ENCODE assay signal across 19 cellular contexts in genomic region chr10:70673929-70674559, GRCh38. TPM values are rescaled to one million over a fixed set of nuclear protein-coding genes. Genes with fewer than 3 reads are reported as not detected.
A peak's percentile ranks its signal among the peaks of the same experiment; 100 is the strongest.
DNase-seq lines count a peak whose midpoint lies in the region; ATAC-seq and TF ChIP-seq lines count a peak whose summit lies in the region.
"Had no signal": no experiment of that assay in that cellular context is flagged by ENCODE, and none has a peak within 500 bp of the region (broad histone marks: within the 10 kb centered on the region; RNA-seq: fewer than 3 reads in every experiment).

No MANE protein-coding gene starts in this region.

- H4K20me1 ChIP-seq in osteoblast (ENCODE audit: insufficient read depth, low read length): no peaks in the 10 kb centered on the region

- no peaks in the 10 kb centered on the region for H3K9me3 Mint-ChIP-seq in CD8-positive, alpha-beta T cell
- H3K9me3 Mint-ChIP-seq: activated T-cell treated with anti-CD3 and anti-CD28 coated beads, Interleukin-2, amount 50 U/mL, for 24 hours had no signal

- H3K4me1 Mint-ChIP-seq in CD8-positive, alpha-beta T cell (ENCODE audit: low read depth): peaks cover 17% of the 10 kb centered on the region

- peaks cover 20% of the 10 kb centered on the region for H3K4me1 ChIP-seq in osteoblast (ENCODE audit: insufficient read depth, low read length)
- peaks cover 3% of the 10 kb centered on the region for H3K4me1 ChIP-seq in CD8-positive, alpha-beta T cell (ENCODE audit: insufficient read depth, low read length)

- peaks cover 3% of the 10 kb centered on the region for H3K36me3 ChIP-seq in osteoblast (ENCODE audit: insufficient read depth, low read length)
- no peaks in the 10 kb centered on the region for H3K36me3 ChIP-seq in CD8-positive, alpha-beta T cell (ENCODE audit: insufficient read depth, low read length)
- H3K36me3 ChIP-seq: thoracic aorta had no signal

- H3K27ac ChIP-seq in osteoblast (ENCODE audit: low read depth, low read length): peak overlapping the region; percentile 93
- H3K27ac ChIP-seq in CD8-positive, alpha-beta T cell (ENCODE audit: low read depth, low read length): no peak overlapping the region
- H3K27ac ChIP-seq: thoracic aorta had no signal

- POLR2A ChIA-PET in CD8-positive, alpha-beta T cell (lab: Charles Lee): no interaction called here

- no peaks in the 10 kb centered on the region for H3K27me3 ChIP-seq in osteoblast (ENCODE audit: insufficient read depth, low read length)
- H3K27me3 ChIP-seq in CD8-positive, alpha-beta T cell (ENCODE audit: insufficient read depth, low read length): peaks cover 4% of the 10 kb centered on the region

- TF ChIP-seq CTCF in osteoblast (IDR thresholded peaks at IDR 0.05; ENCODE audit: extremely low read depth, low read depth, low read length): no peak
- TF ChIP-seq CTCF in CD8-positive, alpha-beta T cell (IDR thresholded peaks at IDR 0.05): no peak

- peak; percentile 31 for DNase-seq in DMS153 (lab: John Stamatoyannopoulos, UW)
- DNase-seq in NCI-H2171 treated with DMSO at 0.1 percent for 48 hours (lab: John Stamatoyannopoulos, UW): peak; percentile 49
- no peak for DNase-seq in osteoblast (ENCODE audit: insufficient read length, low spot score, missing footprints)
- no peak for DNase-seq in AG08396 (ENCODE audit: low spot score)
- DNase-seq in OCI-M2 (lab: John Stamatoyannopoulos, UW; ENCODE audit: unreplicated experiment): no peak
- DNase-seq in CD8-positive, alpha-beta T cell: no peak
- DNase-seq: activated CD4-positive, alpha-beta T cell treated with anti-CD3 and anti-CD28 coated beads, Interleukin-2, amount 50 U/mL, for 48 hours; activated T-cell treated with anti-CD3 and anti-CD28 coated beads, Interleukin-2, amount 50 U/mL, for 24 hours; endodermal cell; foreskin melanocyte; MM.1S; NCI-H187 treated with DMSO at 0.1 percent for 48 hours; NCI-H526; retina had no signal

- H3K9me3 ChIP-seq in osteoblast (ENCODE audit: low read depth, low read length): no peaks in the 10 kb centered on the region
- no peaks in the 10 kb centered on the region for H3K9me3 ChIP-seq in CD8-positive, alpha-beta T cell (ENCODE audit: low read length)
- H3K9me3 ChIP-seq: thoracic aorta had no signal

- ATAC-seq in esophagus mucosa: peak; percentile 24
- ATAC-seq in HG02938 (IDR thresholded peaks at IDR 0.05; ENCODE audit: unreplicated experiment): no peak
- no peak for ATAC-seq in CD8-positive, alpha-beta T cell

- CTCF ChIA-PET in CD8-positive, alpha-beta T cell (lab: Charles Lee): interaction anchor here (1.6 kb wide), 1 partner anchor 115 kb away, joined by 3 read pairs; no protein-coding TSS in a partner anchor

- no peak overlapping the region for H3K27ac Mint-ChIP-seq in CD8-positive, alpha-beta T cell
- H3K27ac Mint-ChIP-seq: activated naive CD8-positive, alpha-beta T cell; activated T-cell treated with anti-CD3 and anti-CD28 coated beads, Interleukin-2, amount 50 U/mL, for 24 hours; B cell; endodermal cell had no signal

- H3K36me3 Mint-ChIP-seq in CD8-positive, alpha-beta T cell: no peaks in the 10 kb centered on the region
- H3K36me3 Mint-ChIP-seq: activated naive CD8-positive, alpha-beta T cell had no signal

- H3K4me2 ChIP-seq in osteoblast (ENCODE audit: insufficient read depth, low read length): peak overlapping the region; percentile 73

- peaks cover 38% of the 10 kb centered on the region for H3K27me3 Mint-ChIP-seq in CD8-positive, alpha-beta T cell (ENCODE audit: low read depth)

- H3K4me3 Mint-ChIP-seq in CD8-positive, alpha-beta T cell: no peak overlapping the region
- H3K4me3 Mint-ChIP-seq: activated T-cell treated with anti-CD3 and anti-CD28 coated beads, Interleukin-2, amount 50 U/mL, for 24 hours had no signal

- peak overlapping the region; percentile 76 for H3K4me3 ChIP-seq in osteoblast (ENCODE audit: insufficient read depth, low read length)
- no peak overlapping the region for H3K4me3 ChIP-seq in CD8-positive, alpha-beta T cell (ENCODE audit: low read depth, low read length)

- H2AFZ ChIP-seq in osteoblast (ENCODE audit: low read length): no peak overlapping the region

- no peaks in the 10 kb centered on the region for H3K79me2 ChIP-seq in osteoblast (ENCODE audit: insufficient read depth, low read length)

- intact Hi-C loops in CD8-positive, alpha-beta T cell (cut with DNase I, micrococcal nuclease): loop anchor here in 1 of 2 experiments (10.0 kb wide), 1 partner anchor 119 kb away; no protein-coding TSS in a partner anchor

RNA-seq across cellular contexts. Expression of gene ADAMTS14, which starts 1.7 kb away (rescaled TPM):
- total RNA-seq in esophagus mucosa (0.64 TPM), osteoblast (2.4 and 2.9 TPM in 2 replicates)
- not detected for total RNA-seq in CD8-positive, alpha-beta T cell
- total RNA-seq: B cell had no signal

Comparison
In these comparisons a context has a peak if more than half of its experiments do, and no peak if none do; other contexts are left out.
1. DNase-seq: peak in DMS153 (single experiment) and NCI-H2171 treated with DMSO at 0.1 percent for 48 hours (single experiment); none in osteoblast (single experiment), AG08396 (single experiment), OCI-M2 (single experiment) and CD8-positive, alpha-beta T cell (0 of 7).